8 cellular contexts compared by ENCODE assay signal in the genomic region with DNA sequence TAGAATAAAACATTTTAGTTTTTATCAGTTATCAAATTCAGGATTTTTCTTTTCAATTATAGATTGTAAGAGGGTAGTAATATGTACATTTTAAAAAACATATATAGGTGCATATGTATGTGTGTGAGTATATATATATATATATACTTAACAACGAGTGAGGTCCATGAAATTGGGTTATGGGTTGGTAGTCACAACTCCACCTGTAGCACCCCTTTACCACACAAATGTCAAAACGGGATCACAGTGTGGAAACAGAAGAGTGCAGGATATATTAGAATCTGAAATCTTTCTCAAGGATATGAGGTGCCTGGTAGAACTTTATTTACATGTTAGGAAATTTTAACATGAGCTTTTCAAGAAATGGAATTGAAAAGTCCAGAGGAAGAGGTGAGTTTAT. TPM values are rescaled to one million over a fixed set of nuclear protein-coding genes. Genes with fewer than 3 reads are reported as not detected.
A peak's percentile ranks its signal among the peaks of the same experiment; 100 is the strongest.
DNase-seq lines count a peak whose midpoint lies in the region; ATAC-seq and TF ChIP-seq lines count a peak whose summit lies in the region.

No MANE protein-coding gene starts in this region.

- peak overlapping the region; percentile 98 for H3K27ac Mint-ChIP-seq in chondrocyte (ENCODE audit: unreplicated experiment)

- no peaks in the 10 kb centered on the region for H3K27me3 Mint-ChIP-seq in chondrocyte (ENCODE audit: low read depth)

- H3K9me3 Mint-ChIP-seq in chondrocyte (ENCODE audit: low read depth) = peaks cover 5% of the 10 kb centered on the region

- TF ChIP-seq CTCF in chondrocyte (IDR thresholded peaks at IDR 0.05) = no peak

- H3K36me3 Mint-ChIP-seq in chondrocyte (ENCODE audit: low read depth) = no peaks in the 10 kb centered on the region

- ATAC-seq in GM19328 (IDR thresholded peaks at IDR 0.05; ENCODE audit: unreplicated experiment) = no peak

- peak overlapping the region; percentile 86 for H3K4me3 Mint-ChIP-seq in chondrocyte (ENCODE audit: unreplicated experiment)

- peak; percentile 23 for DNase-seq in DMS79 treated with DMSO at 0.1 percent for 48 hours (lab: John Stamatoyannopoulos, UW)
- no peak for DNase-seq in DMS79 (lab: John Stamatoyannopoulos, UW)
- peak; percentile 3 for DNase-seq in NCI-H1105 (lab: John Stamatoyannopoulos, UW)
- DNase-seq in chondrocyte (ENCODE audit: low spot score) = no peak
- peak; percentile 4 for DNase-seq in pons (ENCODE audit: low spot score)
- DNase-seq in SKM-1 (lab: John Stamatoyannopoulos, UW; ENCODE audit: unreplicated experiment) = no peak
- DNase-seq in mesenteric fat pad (ENCODE audit: low spot score) = no peak

- H3K4me1 Mint-ChIP-seq in chondrocyte (ENCODE audit: low read depth) = peaks cover 37% of the 10 kb centered on the region

RNA-seq across cellular contexts. Expression of a gene that starts 31.3 kb away (rescaled TPM):
- total RNA-seq in chondrocyte = 23.0 to 27.3 TPM (median 26.6 TPM) in 3 replicates
- 16.8 TPM for total RNA-seq in mesenteric fat pad

Comparison
In these comparisons a context has a peak if more than half of its experiments do, and no peak if none do; other contexts are left out.
1. DNase-seq: peak in DMS79 treated with DMSO at 0.1 percent for 48 hours (single experiment), NCI-H1105 (single experiment) and pons (single experiment); none in DMS79 (single experiment), chondrocyte (single experiment), SKM-1 (single experiment) and mesenteric fat pad (single experiment).